Comparison of ENCODE assay signal across 22 cellular contexts in genomic region chr9:135016876-135017275, GRCh38.
DNase-seq lines count a peak whose midpoint lies in the region; ATAC-seq, FAIRE-seq and TF ChIP-seq lines count a peak whose summit lies in the region.
"Had no signal": no experiment of that assay in that cellular context is flagged by ENCODE, and none has a peak within 500 bp of the region (broad histone marks: within the 10 kb centered on the region; RNA-seq: fewer than 3 reads in every experiment).

No MANE protein-coding gene starts in this region.

- no peak for ATAC-seq in natural killer cell treated with Interleukin-12 subunit alpha and Interleukin-12 subunit beta and Interleukin-15 and Interleukin-18, amount 100 ng/mL, for 72 hours
- ATAC-seq in natural killer cell (no peak), upper lobe of right lung (no peak), PC-3 (no peak)

- H3K27me3 ChIP-seq in upper lobe of right lung (no peaks in the 10 kb centered on the region), PC-3 (ENCODE audit: low read length) (peaks cover 20% of the 10 kb centered on the region; the same call in 1 of the 2 replicates)

- POLR2A ChIA-PET in PC-3 (lab: Charles Lee; ENCODE audit: unreplicated experiment), result no interaction called here

- H3K27me3 Mint-ChIP-seq in natural killer cell treated with Interleukin-12 subunit alpha and Interleukin-12 subunit beta and Interleukin-15 and Interleukin-18, amount 100 ng/mL, for 72 hours, result peaks cover 0 to 3% of the 10 kb centered on the region in 2 donors
- H3K27me3 Mint-ChIP-seq in natural killer cell (ENCODE audit: low read depth in 2 of 2), result peaks cover 0 to 2% of the 10 kb centered on the region in 2 donors

- H3F3A ChIP-seq in PC-3 (ENCODE audit: low read length, unreplicated experiment), result no peaks in the 10 kb centered on the region

- H4K20me1 ChIP-seq in PC-3 (ENCODE audit: low read length), result no peaks in the 10 kb centered on the region

- no peaks in the 10 kb centered on the region for H3K9me2 ChIP-seq in PC-3 (replicated peaks; ENCODE audit: low read length)

- H3K9me3 ChIP-seq in kidney (ENCODE audit: control insufficient read depth in 1 of 2, low read length in 2 of 2), result no peaks in the 10 kb centered on the region
- H3K9me3 ChIP-seq in upper lobe of right lung, result no peaks in the 10 kb centered on the region
- H3K9me3 ChIP-seq in PC-3 (ENCODE audit: low read length), result no peaks in the 10 kb centered on the region

- H3K9ac ChIP-seq in kidney (ENCODE audit: low read length in 2 of 2) (no peak overlapping the region), PC-3 (ENCODE audit: low read length) (no peak overlapping the region)

- CTCF ChIA-PET in PC-3 (lab: Charles Lee), result no interaction called here

- peaks cover 0 to 5% of the 10 kb centered on the region in 2 donors for H3K4me1 Mint-ChIP-seq in natural killer cell treated with Interleukin-12 subunit alpha and Interleukin-12 subunit beta and Interleukin-15 and Interleukin-18, amount 100 ng/mL, for 72 hours (ENCODE audit: low read depth in 2 of 2)
- peaks cover 0 to 6% of the 10 kb centered on the region in 2 donors for H3K4me1 Mint-ChIP-seq in natural killer cell
- H3K4me1 Mint-ChIP-seq: B cell; CD4-positive, alpha-beta memory T cell had no signal

- peak; percentile 34 for DNase-seq in activated effector memory CD4-positive, alpha-beta T cell treated with anti-CD3 and anti-CD28 coated beads, Interleukin-2, amount 50 U/mL, for 16 hours
- no peak for DNase-seq in activated effector memory CD4-positive, alpha-beta T cell treated with Interleukin-2 at 50 U/mL for 16 hours
- DNase-seq in natural killer cell treated with Interleukin-12 subunit alpha and Interleukin-12 subunit beta and Interleukin-15 and Interleukin-18, amount 100 ng/mL, for 72 hours (ENCODE audit: low spot score), result peak; percentile 54
- DNase-seq in natural killer cell (no peak), kidney (peak; percentile 50), upper lobe of right lung (peak; percentile 60), coronary artery (ENCODE audit: low spot score) (no peak), PC-3 (no peak)
- DNase-seq: C1 segment of cervical spinal cord; Calu3; CD4-positive, alpha-beta memory T cell; COR-L47; DMS53; DND-41; GOT3; HCEC 1CT had no signal

- TF ChIP-seq CTCF in natural killer cell (IDR thresholded peaks at IDR 0.05), result no peak
- TF ChIP-seq CTCF in kidney (IDR thresholded peaks at IDR 0.05; ENCODE audit: borderline replicate concordance, extremely low read depth, insufficient read depth), result no peak
- no peak for TF ChIP-seq CTCF in upper lobe of right lung (IDR thresholded peaks at IDR 0.05)
- TF ChIP-seq CTCF in coronary artery (IDR thresholded peaks at IDR 0.05), result no peak
- no peak for TF ChIP-seq CTCF in PC-3 (conservative IDR thresholded peaks at IDR 0.05; ENCODE audit: low read depth, low read length)

- no peak overlapping the region for H2AFZ ChIP-seq in PC-3 (ENCODE audit: low read length)

- no peaks in the 10 kb centered on the region for H3K4me1 ChIP-seq in kidney (ENCODE audit: control insufficient read depth in 1 of 2, insufficient read depth in 1 of 2, low read depth in 1 of 2, low read length in 2 of 2)
- H3K4me1 ChIP-seq in upper lobe of right lung, result no peaks in the 10 kb centered on the region
- no peaks in the 10 kb centered on the region for H3K4me1 ChIP-seq in PC-3 (ENCODE audit: insufficient read depth, low read length)

- FAIRE-seq in kidney (lab: Jason Lieb, UNC), result no peak
- FAIRE-seq: A204.1, G401.6, GM12892, H54 had no signal

- no peak overlapping the region for H3K4me2 ChIP-seq in PC-3 (ENCODE audit: low read length)

- H3K4me3 Mint-ChIP-seq in natural killer cell treated with Interleukin-12 subunit alpha and Interleukin-12 subunit beta and Interleukin-15 and Interleukin-18, amount 100 ng/mL, for 72 hours, result no peak overlapping the region
- no peak overlapping the region for H3K4me3 Mint-ChIP-seq in natural killer cell
- H3K4me3 Mint-ChIP-seq: B cell; CD4-positive, alpha-beta memory T cell had no signal

- H3K27ac ChIP-seq in kidney (ENCODE audit: low read depth in 2 of 2, low read length in 2 of 2) (no peak overlapping the region), upper lobe of right lung (no peak overlapping the region), coronary artery (no peak overlapping the region), PC-3 (ENCODE audit: low read length) (no peak overlapping the region)
- H3K27ac ChIP-seq: 22Rv1 had no signal

- no peaks in the 10 kb centered on the region for H3K36me3 Mint-ChIP-seq in natural killer cell treated with Interleukin-12 subunit alpha and Interleukin-12 subunit beta and Interleukin-15 and Interleukin-18, amount 100 ng/mL, for 72 hours
- no peaks in the 10 kb centered on the region for H3K36me3 Mint-ChIP-seq in natural killer cell
- H3K36me3 Mint-ChIP-seq: CD4-positive, alpha-beta memory T cell had no signal

- H3K9me3 Mint-ChIP-seq in natural killer cell treated with Interleukin-12 subunit alpha and Interleukin-12 subunit beta and Interleukin-15 and Interleukin-18, amount 100 ng/mL, for 72 hours, result no peaks in the 10 kb centered on the region
- no peaks in the 10 kb centered on the region for H3K9me3 Mint-ChIP-seq in natural killer cell
- H3K9me3 Mint-ChIP-seq: CD4-positive, alpha-beta memory T cell had no signal

- no peaks in the 10 kb centered on the region for H3K79me2 ChIP-seq in PC-3 (ENCODE audit: low read length)

- no peak overlapping the region for H3K4me3 ChIP-seq in kidney (ENCODE audit: low read length in 2 of 2)
- H3K4me3 ChIP-seq in upper lobe of right lung, result no peak overlapping the region
- no peak overlapping the region for H3K4me3 ChIP-seq in coronary artery
- no peak overlapping the region for H3K4me3 ChIP-seq in PC-3 (ENCODE audit: low read length)

- H3K36me3 ChIP-seq in kidney (ENCODE audit: control insufficient read depth in 1 of 2, insufficient read depth in 2 of 2, low read length in 2 of 2) (no peaks in the 10 kb centered on the region), upper lobe of right lung (no peaks in the 10 kb centered on the region), PC-3 (ENCODE audit: low read depth, low read length) (no peaks in the 10 kb centered on the region)

- BruUV-seq in PC-3 (replicated peaks; lab: Mats Ljungman, UMichigan), result no TSS peak

- intact Hi-C loops in natural killer cell (cut with micrococcal nuclease), result no loop called here
- intact Hi-C loops in kidney (cut with DNase I), result no loop called here
- intact Hi-C loops in upper lobe of right lung (cut with DNase I), result no loop called here
- intact Hi-C loops in PC-3 (cut with micrococcal nuclease), result no loop called here

- no peak overlapping the region for H3K27ac Mint-ChIP-seq in natural killer cell treated with Interleukin-12 subunit alpha and Interleukin-12 subunit beta and Interleukin-15 and Interleukin-18, amount 100 ng/mL, for 72 hours
- H3K27ac Mint-ChIP-seq in natural killer cell, result no peak overlapping the region
- H3K27ac Mint-ChIP-seq: B cell had no signal

Comparison
In these comparisons a context has a peak if more than half of its experiments do, and no peak if none do; other contexts are left out.
1. DNase-seq: peak in activated effector memory CD4-positive, alpha-beta T cell treated with anti-CD3 and anti-CD28 coated beads, Interleukin-2, amount 50 U/mL, for 16 hours (single experiment), natural killer cell treated with Interleukin-12 subunit alpha and Interleukin-12 subunit beta and Interleukin-15 and Interleukin-18, amount 100 ng/mL, for 72 hours (single experiment), kidney (single experiment) and upper lobe of right lung (single experiment); none in activated effector memory CD4-positive, alpha-beta T cell treated with Interleukin-2 at 50 U/mL for 16 hours (single experiment), natural killer cell (single experiment), coronary artery (single experiment) and PC-3 (single experiment).